ENCODE assay signal across 14 cellular contexts in genomic region chr3:43298761-43299160, GRCh38. TPM values are rescaled to one million over a fixed set of nuclear protein-coding genes. Genes with fewer than 3 reads are reported as not detected.
DNase-seq lines count a peak whose midpoint lies in the region; ATAC-seq, FAIRE-seq and TF ChIP-seq lines count a peak whose summit lies in the region.
"Had no signal": no experiment of that assay in that cellular context is flagged by ENCODE, and none has a peak within 500 bp of the region (broad histone marks: within the 10 kb centered on the region; RNA-seq: fewer than 3 reads in every experiment).

No MANE protein-coding gene starts in this region.

- intact Hi-C loops in activated B cell treated with CpG ODN at 0.5 μM for 24 hours (cut with micrococcal nuclease): no loop called here
- intact Hi-C loops in right cardiac atrium (cut with DNase I): no loop called here
- intact Hi-C loops in upper lobe of right lung (cut with DNase I): no loop called here

- H3K4me1 ChIP-seq in right cardiac atrium (ENCODE audit: control insufficient read depth, insufficient read depth, low read length): peaks cover 11% of the 10 kb centered on the region
- peaks cover 62% of the 10 kb centered on the region for H3K4me1 ChIP-seq in upper lobe of right lung
- H3K4me1 ChIP-seq: testis had no signal

- H3K4me1 Mint-ChIP-seq in activated T-cell treated with anti-CD3 and anti-CD28 coated beads, Interleukin-2, amount 50 U/mL, for 72 hours (ENCODE audit: low read depth): peaks cover 85% of the 10 kb centered on the region
- peaks cover 66% of the 10 kb centered on the region for H3K4me1 Mint-ChIP-seq in activated B cell treated with CpG ODN at 0.5 μM for 24 hours
- peaks cover 71% of the 10 kb centered on the region for H3K4me1 Mint-ChIP-seq in stimulated activated naive CD8-positive, alpha-beta T cell treated with anti-CD3 and anti-CD28 coated beads, Interleukin-15, amount 100 ng/mL, for 72 hours

- TF ChIP-seq POLR2A in H54 (IDR thresholded peaks at IDR 0.05; ENCODE audit: low read depth, low read length): no peak

- H3K36me3 ChIP-seq in upper lobe of right lung: peaks cover 9% of the 10 kb centered on the region
- H3K36me3 ChIP-seq: breast epithelium had no signal

- H3K27me3 ChIP-seq in right cardiac atrium (ENCODE audit: control insufficient read depth, insufficient read depth): no peaks in the 10 kb centered on the region
- no peaks in the 10 kb centered on the region for H3K27me3 ChIP-seq in upper lobe of right lung
- H3K27me3 ChIP-seq: breast epithelium, testis had no signal

- WGBS in right cardiac atrium: 56% methylated on average over 4 of the region's 4 CpGs

- no peaks in the 10 kb centered on the region for H3K9me3 Mint-ChIP-seq in activated T-cell treated with anti-CD3 and anti-CD28 coated beads, Interleukin-2, amount 50 U/mL, for 72 hours
- H3K9me3 Mint-ChIP-seq in activated B cell treated with CpG ODN at 0.5 μM for 24 hours: no peaks in the 10 kb centered on the region
- no peaks in the 10 kb centered on the region for H3K9me3 Mint-ChIP-seq in stimulated activated naive CD8-positive, alpha-beta T cell treated with anti-CD3 and anti-CD28 coated beads, Interleukin-15, amount 100 ng/mL, for 72 hours
- H3K9me3 Mint-ChIP-seq: WTC11 had no signal

- POLR2A ChIA-PET in activated B cell treated with CpG ODN at 0.5 μM for 24 hours (lab: Charles Lee): interaction anchor here (3.7 kb wide), 1 partner anchor 12 kb away, joined by 22 read pairs; the partner anchor contains the start of gene SNRK

- H3K9me3 ChIP-seq in right cardiac atrium (ENCODE audit: control insufficient read depth, low read length) (no peaks in the 10 kb centered on the region), upper lobe of right lung (no peaks in the 10 kb centered on the region)
- H3K9me3 ChIP-seq: breast epithelium, testis had no signal

- ATAC-seq in activated T-cell treated with anti-CD3 and anti-CD28 coated beads, Interleukin-2, amount 50 U/mL, for 72 hours (replicated peaks in 1 of 2): no peak
- no peak for ATAC-seq in activated B cell treated with CpG ODN at 0.5 μM for 24 hours (ENCODE audit: low read depth)
- ATAC-seq in right cardiac atrium: peak in 1 of 2 donors; percentile 64
- no peak for ATAC-seq in stimulated activated naive CD8-positive, alpha-beta T cell treated with anti-CD3 and anti-CD28 coated beads, Interleukin-15, amount 100 ng/mL, for 72 hours
- no peak for ATAC-seq in upper lobe of right lung
- ATAC-seq: WTC11 had no signal

- peaks cover 0 to 10% of the 10 kb centered on the region in 2 donors for H3K36me3 Mint-ChIP-seq in activated T-cell treated with anti-CD3 and anti-CD28 coated beads, Interleukin-2, amount 50 U/mL, for 72 hours (ENCODE audit: insufficient read depth in 2 of 2)
- H3K36me3 Mint-ChIP-seq in activated B cell treated with CpG ODN at 0.5 μM for 24 hours (ENCODE audit: low read depth): peaks cover 21% of the 10 kb centered on the region

- no peak overlapping the region for H3K4me3 ChIP-seq in right cardiac atrium (ENCODE audit: low read length)
- no peak overlapping the region for H3K4me3 ChIP-seq in upper lobe of right lung
- H3K4me3 ChIP-seq: breast epithelium, testis had no signal

- peak overlapping the region; percentile 63 to 97 for H3K4me3 Mint-ChIP-seq in activated T-cell treated with anti-CD3 and anti-CD28 coated beads, Interleukin-2, amount 50 U/mL, for 72 hours
- no peak overlapping the region for H3K4me3 Mint-ChIP-seq in activated B cell treated with CpG ODN at 0.5 μM for 24 hours
- H3K4me3 Mint-ChIP-seq in stimulated activated naive CD8-positive, alpha-beta T cell treated with anti-CD3 and anti-CD28 coated beads, Interleukin-15, amount 100 ng/mL, for 72 hours: peak overlapping the region; percentile 40 to 78
- H3K4me3 Mint-ChIP-seq: WTC11 had no signal

- peak overlapping the region; percentile 94 for H3K27ac Mint-ChIP-seq in activated T-cell treated with anti-CD3 and anti-CD28 coated beads, Interleukin-2, amount 50 U/mL, for 72 hours
- H3K27ac Mint-ChIP-seq in activated B cell treated with CpG ODN at 0.5 μM for 24 hours: peak overlapping the region; percentile 51
- peak overlapping the region; percentile 86 to 97 for H3K27ac Mint-ChIP-seq in stimulated activated naive CD8-positive, alpha-beta T cell treated with anti-CD3 and anti-CD28 coated beads, Interleukin-15, amount 100 ng/mL, for 72 hours
- H3K27ac Mint-ChIP-seq: WTC11 had no signal

- CTCF ChIA-PET in activated B cell treated with CpG ODN at 0.5 μM for 24 hours (lab: Charles Lee): no interaction called here

- H3K27ac ChIP-seq in right cardiac atrium (ENCODE audit: low read length): peak overlapping the region; percentile 80
- no peak overlapping the region for H3K27ac ChIP-seq in upper lobe of right lung
- H3K27ac ChIP-seq: breast epithelium, testis had no signal

- TF ChIP-seq CTCF in activated B cell treated with CpG ODN at 0.5 μM for 24 hours (IDR thresholded peaks at IDR 0.05) (no peak), upper lobe of right lung (IDR thresholded peaks at IDR 0.05) (no peak)

- DNase-seq in activated T-cell treated with anti-CD3 and anti-CD28 coated beads, Interleukin-2, amount 50 U/mL, for 72 hours: no peak
- no peak for DNase-seq in activated T-cell treated with anti-CD3 and anti-CD28 coated beads, Interleukin-2, amount 50 U/mL, for 1 hour
- DNase-seq in activated B cell treated with CpG ODN at 0.5 μM for 24 hours (no peak), right cardiac atrium (no peak), H54 (ENCODE audit: insufficient read length, low spot score) (no peak), upper lobe of right lung (no peak), occipital lobe (lab: John Stamatoyannopoulos, UW) (no peak)
- DNase-seq in stimulated activated naive CD8-positive, alpha-beta T cell treated with anti-CD3 and anti-CD28 coated beads, Interleukin-15, amount 100 ng/mL, for 72 hours: no peak
- DNase-seq: NCI-H1694 treated with DMSO at 0.1 percent for 48 hours, NCI-H510A treated with DMSO at 0.1 percent for 48 hours, testis had no signal

- no peaks in the 10 kb centered on the region for H3K27me3 Mint-ChIP-seq in activated T-cell treated with anti-CD3 and anti-CD28 coated beads, Interleukin-2, amount 50 U/mL, for 72 hours (ENCODE audit: low read depth)
- no peaks in the 10 kb centered on the region for H3K27me3 Mint-ChIP-seq in activated B cell treated with CpG ODN at 0.5 μM for 24 hours
- H3K27me3 Mint-ChIP-seq in stimulated activated naive CD8-positive, alpha-beta T cell treated with anti-CD3 and anti-CD28 coated beads, Interleukin-15, amount 100 ng/mL, for 72 hours: no peaks in the 10 kb centered on the region

- no peak for FAIRE-seq in H54 (lab: Jason Lieb, UNC)
- FAIRE-seq: D721Med had no signal

RNA-seq across cellular contexts. Expression of gene SNRK, which starts 12.4 kb away (rescaled TPM):
- 10 to 100 TPM; 32.9 to 37.8 TPM for total RNA-seq in activated T-cell treated with anti-CD3 and anti-CD28 coated beads, Interleukin-2, amount 50 U/mL, for 72 hours
- total RNA-seq in activated B cell treated with CpG ODN at 0.5 μM for 24 hours (31.1 TPM in 2 replicates), right cardiac atrium (10 to 100 TPM; 23.6 to 29.0 (median 27.2) TPM), upper lobe of right lung (46.3 TPM), occipital lobe (77.5 TPM)
- polyA plus RNA-seq in right cardiac atrium: 12.1 TPM
